In the genomic region with DNA sequence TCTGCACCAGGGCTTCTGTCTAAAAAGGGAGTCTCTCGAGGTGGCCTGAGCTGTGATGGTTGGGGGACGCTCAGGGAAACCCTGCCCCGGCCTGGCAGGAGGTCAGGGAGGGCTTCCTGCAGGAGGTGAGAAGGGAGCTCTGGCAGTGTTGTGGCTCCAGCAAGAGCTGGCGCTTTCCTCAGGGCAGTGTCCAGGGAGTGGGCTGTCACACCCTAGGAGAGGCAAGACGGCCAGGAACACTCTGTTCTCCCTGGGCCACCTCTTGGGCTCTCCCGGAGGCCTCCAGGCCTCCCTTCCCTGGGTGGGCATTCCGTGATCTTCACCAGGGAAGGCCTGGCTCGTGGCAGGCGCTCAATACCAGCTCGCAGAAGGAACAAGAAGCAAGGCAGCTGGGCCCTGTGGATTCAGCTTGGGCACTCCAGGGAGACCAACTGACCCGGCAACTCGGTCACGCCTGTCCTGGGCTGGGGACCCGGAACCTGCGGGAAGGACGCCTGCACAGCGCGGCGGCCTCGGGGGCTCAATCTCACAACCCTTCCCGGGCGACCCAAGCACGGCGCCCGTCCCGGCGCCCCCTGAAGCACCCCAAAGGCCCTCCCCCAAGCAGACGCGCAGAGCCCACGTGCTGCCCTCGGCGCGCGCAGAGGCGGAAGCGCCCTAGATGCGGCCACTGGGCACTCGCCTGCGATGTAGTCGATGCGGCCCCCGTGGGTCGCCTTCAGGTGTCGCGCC, we compare ENCODE assay signal across 1 cellular context.
TF ChIP-seq lines count a peak whose summit lies in the region.

No MANE protein-coding gene starts in this region.

TF ChIP-seq in K562, 482 proteins besides CTCF, POLR2A, EP300 and RAD21 (continued from another document):
- TF ChIP-seq, protein P1, sequence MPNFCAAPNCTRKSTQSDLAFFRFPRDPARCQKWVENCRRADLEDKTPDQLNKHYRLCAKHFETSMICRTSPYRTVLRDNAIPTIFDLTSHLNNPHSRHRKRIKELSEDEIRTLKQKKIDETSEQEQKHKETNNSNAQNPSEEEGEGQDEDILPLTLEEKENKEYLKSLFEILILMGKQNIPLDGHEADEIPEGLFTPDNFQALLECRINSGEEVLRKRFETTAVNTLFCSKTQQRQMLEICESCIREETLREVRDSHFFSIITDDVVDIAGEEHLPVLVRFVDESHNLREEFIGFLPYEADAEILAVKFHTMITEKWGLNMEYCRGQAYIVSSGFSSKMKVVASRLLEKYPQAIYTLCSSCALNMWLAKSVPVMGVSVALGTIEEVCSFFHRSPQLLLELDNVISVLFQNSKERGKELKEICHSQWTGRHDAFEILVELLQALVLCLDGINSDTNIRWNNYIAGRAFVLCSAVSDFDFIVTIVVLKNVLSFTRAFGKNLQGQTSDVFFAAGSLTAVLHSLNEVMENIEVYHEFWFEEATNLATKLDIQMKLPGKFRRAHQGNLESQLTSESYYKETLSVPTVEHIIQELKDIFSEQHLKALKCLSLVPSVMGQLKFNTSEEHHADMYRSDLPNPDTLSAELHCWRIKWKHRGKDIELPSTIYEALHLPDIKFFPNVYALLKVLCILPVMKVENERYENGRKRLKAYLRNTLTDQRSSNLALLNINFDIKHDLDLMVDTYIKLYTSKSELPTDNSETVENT (CRISPR knock-in tag; IDR thresholded peaks at IDR 0.05): no peak
- TF ChIP-seq DDX20 (tag; IDR thresholded peaks at IDR 0.05; ENCODE audit: low read depth) (no peak), PHF8 (IDR thresholded peaks at IDR 0.05; ENCODE audit: borderline replicate concordance, low read length) (no peak), ATF7 (IDR thresholded peaks at IDR 0.05) (no peak), STAG1 (CRISPR knock-in tag; IDR thresholded peaks at IDR 0.05; ENCODE audit: borderline replicate concordance) (0 out of 2 replicates have a peak, but pooled peaks have one; percentile 30), RAD51 (IDR thresholded peaks at IDR 0.05; ENCODE audit: borderline replicate concordance, low read depth) (peak; percentile 78), ILF3 (IDR thresholded peaks at IDR 0.05; ENCODE audit: borderline replicate concordance) (no peak), TBP (optimal IDR thresholded peaks at IDR 0.05; ENCODE audit: low read depth, low read length) (no peak), ZNF274 (IDR thresholded peaks at IDR 0.05; ENCODE audit: borderline replicate concordance, low read depth, low read length) (no peak), ID3 (CRISPR knock-in tag; IDR thresholded peaks at IDR 0.05) (no peak), ID3 (tag; IDR thresholded peaks at IDR 0.05) (no peak), PHF20 (IDR thresholded peaks at IDR 0.05; ENCODE audit: partially characterized antibody) (no peak), ZNF551 (CRISPR knock-in tag; IDR thresholded peaks at IDR 0.05) (no peak), KDM2B (CRISPR knock-in tag; IDR thresholded peaks at IDR 0.05) (no peak), ZBED1 (IDR thresholded peaks at IDR 0.05) (no peak), BHLHE40 (IDR thresholded peaks at IDR 0.05; ENCODE audit: low read length) (peak; percentile 69), BDP1 (IDR thresholded peaks at IDR 0.05; ENCODE audit: insufficient read depth, insufficient read length) (no peak), POLR2G (IDR thresholded peaks at IDR 0.05; ENCODE audit: low read depth, low read length) (peak; percentile 79), ILK (tag; IDR thresholded peaks at IDR 0.05; ENCODE audit: borderline replicate concordance, low read depth) (no peak), PHB (CRISPR knock-in tag; IDR thresholded peaks at IDR 0.05) (no peak), HNRNPL (IDR thresholded peaks at IDR 0.05; ENCODE audit: low read depth, low read length) (no peak; the same call in 1 of the 2 replicates)
- TF ChIP-seq, protein P2, sequence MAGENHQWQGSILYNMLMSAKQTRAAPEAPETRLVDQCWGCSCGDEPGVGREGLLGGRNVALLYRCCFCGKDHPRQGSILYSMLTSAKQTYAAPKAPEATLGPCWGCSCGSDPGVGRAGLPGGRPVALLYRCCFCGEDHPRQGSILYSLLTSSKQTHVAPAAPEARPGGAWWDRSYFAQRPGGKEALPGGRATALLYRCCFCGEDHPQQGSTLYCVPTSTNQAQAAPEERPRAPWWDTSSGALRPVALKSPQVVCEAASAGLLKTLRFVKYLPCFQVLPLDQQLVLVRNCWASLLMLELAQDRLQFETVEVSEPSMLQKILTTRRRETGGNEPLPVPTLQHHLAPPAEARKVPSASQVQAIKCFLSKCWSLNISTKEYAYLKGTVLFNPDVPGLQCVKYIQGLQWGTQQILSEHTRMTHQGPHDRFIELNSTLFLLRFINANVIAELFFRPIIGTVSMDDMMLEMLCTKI (IDR thresholded peaks at IDR 0.05; ENCODE audit: partially characterized antibody): no peak
- TF ChIP-seq, protein P3, sequence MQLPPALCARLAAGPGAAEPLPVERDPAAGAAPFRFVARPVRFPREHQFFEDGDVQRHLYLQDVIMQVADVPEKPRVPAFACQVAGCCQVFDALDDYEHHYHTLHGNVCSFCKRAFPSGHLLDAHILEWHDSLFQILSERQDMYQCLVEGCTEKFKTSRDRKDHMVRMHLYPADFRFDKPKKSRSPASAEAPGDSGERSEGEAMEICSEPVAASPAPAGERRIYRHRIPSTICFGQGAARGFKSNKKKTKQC (CRISPR knock-in tag; IDR thresholded peaks at IDR 0.05): 0 out of 2 replicates have a peak, but pooled peaks have one; percentile 61
